Comparison of ENCODE assay signal across 1 cellular context in genomic region chr17:50120475-50121253, GRCh38.
TF ChIP-seq lines count a peak whose summit lies in the region.

No MANE protein-coding gene starts in this region.

TF ChIP-seq in HepG2, 621 proteins besides CTCF, POLR2A, EP300 and RAD21:
- TF ChIP-seq CHCHD3 (CRISPR knock-in tag; IDR thresholded peaks at IDR 0.05) (no peak), ZKSCAN1 (IDR thresholded peaks at IDR 0.05; ENCODE audit: low read length) (peak; percentile 68; the same call in 1 of the 2 replicates)
